19 cellular contexts compared by ENCODE assay signal in the genomic region with DNA sequence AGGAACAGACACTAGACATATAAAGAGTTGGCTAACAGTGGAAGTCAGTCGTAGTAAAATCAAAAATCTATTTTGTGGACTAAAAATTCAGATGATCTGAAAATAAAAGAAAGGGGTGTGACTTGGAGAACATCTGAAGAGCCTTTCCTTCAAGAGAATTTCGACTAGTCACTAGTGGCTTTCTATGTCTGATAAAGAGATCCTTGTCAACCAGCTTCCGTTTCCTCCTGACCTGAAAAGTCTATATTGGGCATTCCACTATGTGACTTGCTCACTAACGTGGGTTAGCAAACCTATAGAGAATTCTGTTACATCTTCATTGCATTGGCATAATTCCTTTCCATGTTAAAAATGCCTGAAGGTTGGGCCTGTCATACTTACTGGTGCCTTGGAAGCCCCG.
"Had no signal": no experiment of that assay in that cellular context is flagged by ENCODE, and none has a peak within 500 bp of the region (broad histone marks: within the 10 kb centered on the region; RNA-seq: fewer than 3 reads in every experiment).

No MANE protein-coding gene starts in this region.

- H3K27ac ChIP-seq: coronary artery, tibial nerve had no signal

- DNase-seq: activated CD4-positive, alpha-beta memory T cell treated with anti-CD3 and anti-CD28 coated beads, Interleukin-2, amount 10 ng/mL, durations not matched to agents 7 days and 5 days; activated CD4-positive, alpha-beta T cell treated with anti-CD3 and anti-CD28 coated beads for 4 hours; activated effector memory CD4-positive, alpha-beta T cell treated with anti-CD3 and anti-CD28 coated beads, Interleukin-2, amount 50 U/mL, for 16 hours; activated T-cell treated with anti-CD3 and anti-CD28 coated beads, Interleukin-2, amount 50 U/mL, for 24 hours; amygdala; foreskin melanocyte; head of caudate nucleus; immature natural killer cell; lower lobe of right lung; midbrain had no signal

- H3K4me3 ChIP-seq: coronary artery, lower lobe of right lung, right atrium auricular region, smooth muscle cell, tibial nerve had no signal

- H3K9me3 Mint-ChIP-seq: activated CD4-positive, alpha-beta memory T cell treated with anti-CD3 and anti-CD28 coated beads, Interleukin-2, amount 10 ng/mL, durations not matched to agents 7 days and 5 days; activated naive CD4-positive, alpha-beta T cell treated with anti-CD3 and anti-CD28 coated beads, Interleukin-2, amount 50 U/mL, for 24 hours; activated T-cell treated with anti-CD3 and anti-CD28 coated beads, Interleukin-2, amount 50 U/mL, for 24 hours; brain; central memory CD8-positive, alpha-beta T cell; immature natural killer cell; WTC11 had no signal

- H3K4me3 Mint-ChIP-seq: activated CD4-positive, alpha-beta memory T cell treated with anti-CD3 and anti-CD28 coated beads, Interleukin-2, amount 10 ng/mL, durations not matched to agents 7 days and 5 days; activated naive CD4-positive, alpha-beta T cell treated with anti-CD3 and anti-CD28 coated beads, Interleukin-2, amount 50 U/mL, for 24 hours; activated T-cell treated with anti-CD3 and anti-CD28 coated beads, Interleukin-2, amount 50 U/mL, for 24 hours; brain; central memory CD8-positive, alpha-beta T cell; immature natural killer cell; WTC11 had no signal

- ATAC-seq: lower lobe of right lung, WTC11 had no signal

- H3K4me2 ChIP-seq: smooth muscle cell had no signal

- H3K27me3 ChIP-seq: right atrium auricular region, tibial nerve had no signal

- H3K9me3 ChIP-seq: lower lobe of right lung, right atrium auricular region, tibial nerve had no signal

- H3K27me3 Mint-ChIP-seq: activated CD4-positive, alpha-beta memory T cell treated with anti-CD3 and anti-CD28 coated beads, Interleukin-2, amount 10 ng/mL, durations not matched to agents 7 days and 5 days; activated naive CD4-positive, alpha-beta T cell treated with anti-CD3 and anti-CD28 coated beads, Interleukin-2, amount 50 U/mL, for 24 hours; activated T-cell treated with anti-CD3 and anti-CD28 coated beads, Interleukin-2, amount 50 U/mL, for 24 hours; brain; central memory CD8-positive, alpha-beta T cell; progenitor cell of endocrine pancreas had no signal

- H3K27ac Mint-ChIP-seq: activated CD4-positive, alpha-beta memory T cell treated with anti-CD3 and anti-CD28 coated beads, Interleukin-2, amount 10 ng/mL, durations not matched to agents 7 days and 5 days; activated naive CD4-positive, alpha-beta T cell treated with anti-CD3 and anti-CD28 coated beads, Interleukin-2, amount 50 U/mL, for 24 hours; activated T-cell treated with anti-CD3 and anti-CD28 coated beads, Interleukin-2, amount 50 U/mL, for 24 hours; progenitor cell of endocrine pancreas; WTC11 had no signal
